In the genomic region with DNA sequence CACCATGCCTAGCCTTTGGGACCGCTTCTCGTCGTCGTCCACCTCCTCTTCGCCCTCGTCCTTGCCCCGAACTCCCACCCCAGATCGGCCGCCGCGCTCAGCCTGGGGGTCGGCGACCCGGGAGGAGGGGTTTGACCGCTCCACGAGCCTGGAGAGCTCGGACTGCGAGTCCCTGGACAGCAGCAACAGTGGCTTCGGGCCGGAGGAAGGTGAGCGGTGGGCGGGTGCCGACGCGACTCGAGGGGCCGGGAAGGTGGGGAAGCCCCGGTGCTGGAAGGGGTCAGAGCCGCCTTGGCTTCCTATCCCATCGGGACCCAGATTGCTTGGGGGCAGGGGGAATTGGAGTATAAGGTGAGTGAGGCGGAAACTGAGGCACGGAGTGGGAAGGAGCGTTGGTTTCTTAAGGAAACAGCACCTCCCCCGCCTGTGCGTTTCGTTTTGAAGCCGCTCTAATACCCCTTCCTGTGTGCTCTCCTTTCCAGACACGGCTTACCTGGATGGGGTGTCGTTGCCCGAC, we compare ENCODE assay signal across 1 cellular context.
A peak's percentile ranks its signal among the peaks of the same experiment; 100 is the strongest.
TF ChIP-seq lines count a peak whose summit lies in the region.

No MANE protein-coding gene starts in this region.

TF ChIP-seq in HEK293, 187 proteins besides CTCF, POLR2A, EP300 and RAD21 (continued from another document and continues in another):
- TF ChIP-seq, protein P1, sequence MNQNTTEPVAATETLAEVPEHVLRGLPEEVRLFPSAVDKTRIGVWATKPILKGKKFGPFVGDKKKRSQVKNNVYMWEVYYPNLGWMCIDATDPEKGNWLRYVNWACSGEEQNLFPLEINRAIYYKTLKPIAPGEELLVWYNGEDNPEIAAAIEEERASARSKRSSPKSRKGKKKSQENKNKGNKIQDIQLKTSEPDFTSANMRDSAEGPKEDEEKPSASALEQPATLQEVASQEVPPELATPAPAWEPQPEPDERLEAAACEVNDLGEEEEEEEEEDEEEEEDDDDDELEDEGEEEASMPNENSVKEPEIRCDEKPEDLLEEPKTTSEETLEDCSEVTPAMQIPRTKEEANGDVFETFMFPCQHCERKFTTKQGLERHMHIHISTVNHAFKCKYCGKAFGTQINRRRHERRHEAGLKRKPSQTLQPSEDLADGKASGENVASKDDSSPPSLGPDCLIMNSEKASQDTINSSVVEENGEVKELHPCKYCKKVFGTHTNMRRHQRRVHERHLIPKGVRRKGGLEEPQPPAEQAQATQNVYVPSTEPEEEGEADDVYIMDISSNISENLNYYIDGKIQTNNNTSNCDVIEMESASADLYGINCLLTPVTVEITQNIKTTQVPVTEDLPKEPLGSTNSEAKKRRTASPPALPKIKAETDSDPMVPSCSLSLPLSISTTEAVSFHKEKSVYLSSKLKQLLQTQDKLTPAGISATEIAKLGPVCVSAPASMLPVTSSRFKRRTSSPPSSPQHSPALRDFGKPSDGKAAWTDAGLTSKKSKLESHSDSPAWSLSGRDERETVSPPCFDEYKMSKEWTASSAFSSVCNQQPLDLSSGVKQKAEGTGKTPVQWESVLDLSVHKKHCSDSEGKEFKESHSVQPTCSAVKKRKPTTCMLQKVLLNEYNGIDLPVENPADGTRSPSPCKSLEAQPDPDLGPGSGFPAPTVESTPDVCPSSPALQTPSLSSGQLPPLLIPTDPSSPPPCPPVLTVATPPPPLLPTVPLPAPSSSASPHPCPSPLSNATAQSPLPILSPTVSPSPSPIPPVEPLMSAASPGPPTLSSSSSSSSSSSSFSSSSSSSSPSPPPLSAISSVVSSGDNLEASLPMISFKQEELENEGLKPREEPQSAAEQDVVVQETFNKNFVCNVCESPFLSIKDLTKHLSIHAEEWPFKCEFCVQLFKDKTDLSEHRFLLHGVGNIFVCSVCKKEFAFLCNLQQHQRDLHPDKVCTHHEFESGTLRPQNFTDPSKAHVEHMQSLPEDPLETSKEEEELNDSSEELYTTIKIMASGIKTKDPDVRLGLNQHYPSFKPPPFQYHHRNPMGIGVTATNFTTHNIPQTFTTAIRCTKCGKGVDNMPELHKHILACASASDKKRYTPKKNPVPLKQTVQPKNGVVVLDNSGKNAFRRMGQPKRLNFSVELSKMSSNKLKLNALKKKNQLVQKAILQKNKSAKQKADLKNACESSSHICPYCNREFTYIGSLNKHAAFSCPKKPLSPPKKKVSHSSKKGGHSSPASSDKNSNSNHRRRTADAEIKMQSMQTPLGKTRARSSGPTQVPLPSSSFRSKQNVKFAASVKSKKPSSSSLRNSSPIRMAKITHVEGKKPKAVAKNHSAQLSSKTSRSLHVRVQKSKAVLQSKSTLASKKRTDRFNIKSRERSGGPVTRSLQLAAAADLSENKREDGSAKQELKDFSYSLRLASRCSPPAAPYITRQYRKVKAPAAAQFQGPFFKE (tag by site-specific recombination; IDR thresholded peaks at IDR 0.05; ENCODE audit: borderline replicate concordance) = no peak
- TF ChIP-seq ZNF174 (tag by site-specific recombination; IDR thresholded peaks at IDR 0.05) = no peak
- TF ChIP-seq ZNF518A (tag by site-specific recombination; conservative IDR thresholded peaks at IDR 0.05; ENCODE audit: low read depth) = no peak
- TF ChIP-seq ZFHX2 (tag by site-specific recombination; conservative IDR thresholded peaks at IDR 0.05) = peak; percentile 24; the same call in 1 of the 2 replicates
- TF ChIP-seq ZNF211 (tag by site-specific recombination; IDR thresholded peaks at IDR 0.05; ENCODE audit: low read depth) = no peak
- no peak for TF ChIP-seq ZBTB21 (tag by site-specific recombination; IDR thresholded peaks at IDR 0.05)
- no peak for TF ChIP-seq TCF7L2 (IDR thresholded peaks at IDR 0.05; ENCODE audit: borderline replicate concordance, low read depth, low read length)
- TF ChIP-seq PRDM6 (tag by site-specific recombination; IDR thresholded peaks at IDR 0.05) = no peak
- no peak for TF ChIP-seq MEIS1 (CRISPR knock-in tag; IDR thresholded peaks at IDR 0.05; ENCODE audit: borderline replicate concordance)
- no peak for TF ChIP-seq ZBTB1 (tag by site-specific recombination; IDR thresholded peaks at IDR 0.05)
- TF ChIP-seq RBAK (tag by site-specific recombination; IDR thresholded peaks at IDR 0.05) = no peak
- TF ChIP-seq ZNF426 (tag by site-specific recombination; IDR thresholded peaks at IDR 0.05) = no peak
- peak; percentile 70; the same call in 1 of the 2 replicates for TF ChIP-seq REST (tag by site-specific recombination; IDR thresholded peaks at IDR 0.05)
- TF ChIP-seq, protein P2, sequence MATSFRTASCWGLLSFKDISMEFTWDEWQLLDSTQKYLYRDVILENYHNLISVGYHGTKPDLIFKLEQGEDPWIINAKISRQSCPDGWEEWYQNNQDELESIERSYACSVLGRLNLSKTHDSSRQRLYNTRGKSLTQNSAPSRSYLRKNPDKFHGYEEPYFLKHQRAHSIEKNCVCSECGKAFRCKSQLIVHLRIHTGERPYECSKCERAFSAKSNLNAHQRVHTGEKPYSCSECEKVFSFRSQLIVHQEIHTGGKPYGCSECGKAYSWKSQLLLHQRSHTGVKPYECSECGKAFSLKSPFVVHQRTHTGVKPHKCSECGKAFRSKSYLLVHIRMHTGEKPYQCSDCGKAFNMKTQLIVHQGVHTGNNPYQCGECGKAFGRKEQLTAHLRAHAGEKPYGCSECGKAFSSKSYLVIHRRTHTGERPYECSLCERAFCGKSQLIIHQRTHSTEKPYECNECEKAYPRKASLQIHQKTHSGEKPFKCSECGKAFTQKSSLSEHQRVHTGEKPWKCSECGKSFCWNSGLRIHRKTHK (tag by site-specific recombination; IDR thresholded peaks at IDR 0.05) = no peak
- TF ChIP-seq, protein P3, sequence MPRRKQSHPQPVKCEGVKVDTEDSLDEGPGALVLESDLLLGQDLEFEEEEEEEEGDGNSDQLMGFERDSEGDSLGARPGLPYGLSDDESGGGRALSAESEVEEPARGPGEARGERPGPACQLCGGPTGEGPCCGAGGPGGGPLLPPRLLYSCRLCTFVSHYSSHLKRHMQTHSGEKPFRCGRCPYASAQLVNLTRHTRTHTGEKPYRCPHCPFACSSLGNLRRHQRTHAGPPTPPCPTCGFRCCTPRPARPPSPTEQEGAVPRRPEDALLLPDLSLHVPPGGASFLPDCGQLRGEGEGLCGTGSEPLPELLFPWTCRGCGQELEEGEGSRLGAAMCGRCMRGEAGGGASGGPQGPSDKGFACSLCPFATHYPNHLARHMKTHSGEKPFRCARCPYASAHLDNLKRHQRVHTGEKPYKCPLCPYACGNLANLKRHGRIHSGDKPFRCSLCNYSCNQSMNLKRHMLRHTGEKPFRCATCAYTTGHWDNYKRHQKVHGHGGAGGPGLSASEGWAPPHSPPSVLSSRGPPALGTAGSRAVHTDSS (tag by site-specific recombination; IDR thresholded peaks at IDR 0.05) = peak; percentile 16; the same call in 1 of the 2 replicates
- TF ChIP-seq, protein P4, sequence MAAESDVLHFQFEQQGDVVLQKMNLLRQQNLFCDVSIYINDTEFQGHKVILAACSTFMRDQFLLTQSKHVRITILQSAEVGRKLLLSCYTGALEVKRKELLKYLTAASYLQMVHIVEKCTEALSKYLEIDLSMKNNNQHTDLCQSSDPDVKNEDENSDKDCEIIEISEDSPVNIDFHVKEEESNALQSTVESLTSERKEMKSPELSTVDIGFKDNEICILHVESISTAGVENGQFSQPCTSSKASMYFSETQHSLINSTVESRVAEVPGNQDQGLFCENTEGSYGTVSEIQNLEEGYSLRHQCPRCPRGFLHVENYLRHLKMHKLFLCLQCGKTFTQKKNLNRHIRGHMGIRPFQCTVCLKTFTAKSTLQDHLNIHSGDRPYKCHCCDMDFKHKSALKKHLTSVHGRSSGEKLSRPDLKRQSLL (tag by site-specific recombination; IDR thresholded peaks at IDR 0.05) = no peak
- no peak for TF ChIP-seq ZNF488 (tag by site-specific recombination; IDR thresholded peaks at IDR 0.05)
- no peak for TF ChIP-seq ZBTB11 (tag by site-specific recombination; conservative IDR thresholded peaks at IDR 0.05; ENCODE audit: low read depth)
- TF ChIP-seq SCRT1 (tag by site-specific recombination; IDR thresholded peaks at IDR 0.05; ENCODE audit: borderline replicate concordance) = no peak
